Comparison of ENCODE assay signal across 1 cellular context in the genomic region with DNA sequence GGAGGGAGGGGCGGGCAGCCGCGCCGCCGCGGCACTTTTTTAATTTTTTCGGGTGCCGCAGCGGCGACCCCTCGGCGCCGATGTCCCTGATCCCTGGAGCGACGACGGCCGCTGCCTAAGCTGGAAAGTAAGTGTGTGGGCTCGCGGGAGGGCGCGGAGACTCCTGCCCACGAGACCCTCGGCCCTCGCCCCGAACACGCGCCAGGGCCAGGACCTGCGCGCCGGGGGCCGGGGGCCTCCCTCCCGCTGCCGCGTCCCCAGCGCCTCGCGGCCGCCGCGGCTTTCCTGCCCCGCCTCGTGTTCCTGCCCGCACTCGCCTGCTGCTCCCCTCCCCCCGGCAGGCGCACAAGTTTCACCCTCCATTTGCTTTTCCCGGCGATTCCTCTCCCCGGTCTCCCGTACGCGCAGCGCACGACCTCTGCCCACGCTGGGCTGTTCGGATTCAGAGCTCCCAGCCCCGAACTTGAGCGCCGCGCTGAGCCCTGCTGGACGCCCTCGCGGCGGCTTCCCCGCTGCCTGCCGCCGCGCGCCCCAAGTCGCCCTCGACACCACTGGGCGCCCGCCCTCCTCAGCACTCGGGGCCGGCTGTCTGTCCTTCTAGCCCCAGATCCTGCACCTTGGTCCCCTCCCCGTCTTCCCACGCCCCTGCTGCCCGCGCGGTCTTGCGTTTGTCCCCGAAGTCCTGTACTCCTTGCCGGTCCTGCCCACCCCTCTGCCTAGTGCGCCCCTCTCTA.
TF ChIP-seq lines count a peak whose summit lies in the region.

No MANE protein-coding gene starts in this region.

TF ChIP-seq in K562, 482 proteins besides CTCF, POLR2A, EP300 and RAD21 (continued from another document and continues in another):
- TF ChIP-seq, protein P1, sequence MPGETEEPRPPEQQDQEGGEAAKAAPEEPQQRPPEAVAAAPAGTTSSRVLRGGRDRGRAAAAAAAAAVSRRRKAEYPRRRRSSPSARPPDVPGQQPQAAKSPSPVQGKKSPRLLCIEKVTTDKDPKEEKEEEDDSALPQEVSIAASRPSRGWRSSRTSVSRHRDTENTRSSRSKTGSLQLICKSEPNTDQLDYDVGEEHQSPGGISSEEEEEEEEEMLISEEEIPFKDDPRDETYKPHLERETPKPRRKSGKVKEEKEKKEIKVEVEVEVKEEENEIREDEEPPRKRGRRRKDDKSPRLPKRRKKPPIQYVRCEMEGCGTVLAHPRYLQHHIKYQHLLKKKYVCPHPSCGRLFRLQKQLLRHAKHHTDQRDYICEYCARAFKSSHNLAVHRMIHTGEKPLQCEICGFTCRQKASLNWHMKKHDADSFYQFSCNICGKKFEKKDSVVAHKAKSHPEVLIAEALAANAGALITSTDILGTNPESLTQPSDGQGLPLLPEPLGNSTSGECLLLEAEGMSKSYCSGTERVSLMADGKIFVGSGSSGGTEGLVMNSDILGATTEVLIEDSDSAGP (CRISPR knock-in tag; IDR thresholded peaks at IDR 0.05), result 0 out of 2 replicates have a peak, but pooled peaks have one; percentile 26
- TF ChIP-seq, protein P2, sequence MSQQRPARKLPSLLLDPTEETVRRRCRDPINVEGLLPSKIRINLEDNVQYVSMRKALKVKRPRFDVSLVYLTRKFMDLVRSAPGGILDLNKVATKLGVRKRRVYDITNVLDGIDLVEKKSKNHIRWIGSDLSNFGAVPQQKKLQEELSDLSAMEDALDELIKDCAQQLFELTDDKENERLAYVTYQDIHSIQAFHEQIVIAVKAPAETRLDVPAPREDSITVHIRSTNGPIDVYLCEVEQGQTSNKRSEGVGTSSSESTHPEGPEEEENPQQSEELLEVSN (IDR thresholded peaks at IDR 0.05; ENCODE audit: borderline replicate concordance in 1 of 2, extremely low read depth in 1 of 2, insufficient read depth in 1 of 2, insufficient read length in 1 of 2, low read depth in 1 of 2, low read length in 1 of 2, poor library complexity in 1 of 2, severe bottlenecking in 1 of 2), result peak; percentile 89 to 95
- peak; percentile 27; the same call in 1 of the 2 replicates for TF ChIP-seq SMARCA4 (IDR thresholded peaks at IDR 0.05)
- TF ChIP-seq, protein P3, sequence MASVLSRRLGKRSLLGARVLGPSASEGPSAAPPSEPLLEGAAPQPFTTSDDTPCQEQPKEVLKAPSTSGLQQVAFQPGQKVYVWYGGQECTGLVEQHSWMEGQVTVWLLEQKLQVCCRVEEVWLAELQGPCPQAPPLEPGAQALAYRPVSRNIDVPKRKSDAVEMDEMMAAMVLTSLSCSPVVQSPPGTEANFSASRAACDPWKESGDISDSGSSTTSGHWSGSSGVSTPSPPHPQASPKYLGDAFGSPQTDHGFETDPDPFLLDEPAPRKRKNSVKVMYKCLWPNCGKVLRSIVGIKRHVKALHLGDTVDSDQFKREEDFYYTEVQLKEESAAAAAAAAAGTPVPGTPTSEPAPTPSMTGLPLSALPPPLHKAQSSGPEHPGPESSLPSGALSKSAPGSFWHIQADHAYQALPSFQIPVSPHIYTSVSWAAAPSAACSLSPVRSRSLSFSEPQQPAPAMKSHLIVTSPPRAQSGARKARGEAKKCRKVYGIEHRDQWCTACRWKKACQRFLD (CRISPR knock-in tag; IDR thresholded peaks at IDR 0.05), result no peak
- TF ChIP-seq DACH1 (IDR thresholded peaks at IDR 0.05; ENCODE audit: partially characterized antibody), result peak; percentile 6
- no peak for TF ChIP-seq EWSR1 (IDR thresholded peaks at IDR 0.05; ENCODE audit: borderline replicate concordance, low read depth, partially characterized antibody)
- TF ChIP-seq CBX1 (IDR thresholded peaks at IDR 0.05; ENCODE audit: low read depth), result peak; percentile 51; the same call in 1 of the 2 replicates
- TF ChIP-seq BHLHE40 (IDR thresholded peaks at IDR 0.05; ENCODE audit: low read length), result 0 out of 2 replicates have a peak, but pooled peaks have one; percentile 23
- TF ChIP-seq YY1 (IDR thresholded peaks at IDR 0.05; ENCODE audit: borderline replicate concordance in 1 of 3, control insufficient read depth in 1 of 3, extremely low read depth in 1 of 3, insufficient read depth in 3 of 3, insufficient read length in 1 of 3, insufficient replicate concordance in 2 of 3, low read depth in 1 of 3, low read length in 2 of 3), result peak; percentile 29 to 83 (median 73)
- TF ChIP-seq TAF9B (IDR thresholded peaks at IDR 0.05; ENCODE audit: partially characterized antibody), result peak; percentile 33
- TF ChIP-seq HMGN3 (IDR thresholded peaks at IDR 0.05; ENCODE audit: borderline replicate concordance, extremely low read depth, insufficient read length, low read depth, low read length), result peak; percentile 15
- TF ChIP-seq ZBTB7A (IDR thresholded peaks at IDR 0.05; ENCODE audit: borderline replicate concordance, control insufficient read depth, low read depth, low read length), result peak; percentile 46; the same call in 1 of the 2 replicates
- peak; percentile 35; the same call in 1 of the 2 replicates for TF ChIP-seq DPF2 (IDR thresholded peaks at IDR 0.05)
- TF ChIP-seq ZNF79 (CRISPR knock-in tag; IDR thresholded peaks at IDR 0.05; ENCODE audit: low read depth), result no peak
- no peak for TF ChIP-seq GATA2 (CRISPR knock-in tag; IDR thresholded peaks at IDR 0.05)
- 0 out of 2 replicates have a peak, but pooled peaks have one; percentile 11 for TF ChIP-seq ZNF384 (IDR thresholded peaks at IDR 0.05; ENCODE audit: low read depth, low read length)
- 0 out of 2 replicates have a peak, but pooled peaks have one; percentile 6 for TF ChIP-seq NCOR1 (IDR thresholded peaks at IDR 0.05)
- peak; percentile 82 for TF ChIP-seq POLR2G (IDR thresholded peaks at IDR 0.05; ENCODE audit: low read depth, low read length)
- TF ChIP-seq, protein P4, sequence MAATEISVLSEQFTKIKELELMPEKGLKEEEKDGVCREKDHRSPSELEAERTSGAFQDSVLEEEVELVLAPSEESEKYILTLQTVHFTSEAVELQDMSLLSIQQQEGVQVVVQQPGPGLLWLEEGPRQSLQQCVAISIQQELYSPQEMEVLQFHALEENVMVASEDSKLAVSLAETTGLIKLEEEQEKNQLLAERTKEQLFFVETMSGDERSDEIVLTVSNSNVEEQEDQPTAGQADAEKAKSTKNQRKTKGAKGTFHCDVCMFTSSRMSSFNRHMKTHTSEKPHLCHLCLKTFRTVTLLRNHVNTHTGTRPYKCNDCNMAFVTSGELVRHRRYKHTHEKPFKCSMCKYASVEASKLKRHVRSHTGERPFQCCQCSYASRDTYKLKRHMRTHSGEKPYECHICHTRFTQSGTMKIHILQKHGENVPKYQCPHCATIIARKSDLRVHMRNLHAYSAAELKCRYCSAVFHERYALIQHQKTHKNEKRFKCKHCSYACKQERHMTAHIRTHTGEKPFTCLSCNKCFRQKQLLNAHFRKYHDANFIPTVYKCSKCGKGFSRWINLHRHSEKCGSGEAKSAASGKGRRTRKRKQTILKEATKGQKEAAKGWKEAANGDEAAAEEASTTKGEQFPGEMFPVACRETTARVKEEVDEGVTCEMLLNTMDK (IDR thresholded peaks at IDR 0.05; ENCODE audit: borderline replicate concordance, insufficient read depth, low read depth, low read length, poor library complexity, severe bottlenecking), result peak; percentile 35
- TF ChIP-seq SP1 (CRISPR knock-in tag; IDR thresholded peaks at IDR 0.05), result peak; percentile 85; the same call in 1 of the 2 replicates
- TF ChIP-seq, protein P5, sequence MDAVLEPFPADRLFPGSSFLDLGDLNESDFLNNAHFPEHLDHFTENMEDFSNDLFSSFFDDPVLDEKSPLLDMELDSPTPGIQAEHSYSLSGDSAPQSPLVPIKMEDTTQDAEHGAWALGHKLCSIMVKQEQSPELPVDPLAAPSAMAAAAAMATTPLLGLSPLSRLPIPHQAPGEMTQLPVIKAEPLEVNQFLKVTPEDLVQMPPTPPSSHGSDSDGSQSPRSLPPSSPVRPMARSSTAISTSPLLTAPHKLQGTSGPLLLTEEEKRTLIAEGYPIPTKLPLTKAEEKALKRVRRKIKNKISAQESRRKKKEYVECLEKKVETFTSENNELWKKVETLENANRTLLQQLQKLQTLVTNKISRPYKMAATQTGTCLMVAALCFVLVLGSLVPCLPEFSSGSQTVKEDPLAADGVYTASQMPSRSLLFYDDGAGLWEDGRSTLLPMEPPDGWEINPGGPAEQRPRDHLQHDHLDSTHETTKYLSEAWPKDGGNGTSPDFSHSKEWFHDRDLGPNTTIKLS (IDR thresholded peaks at IDR 0.05; ENCODE audit: borderline replicate concordance, low read depth), result 0 out of 2 replicates have a peak, but pooled peaks have one; percentile 11
- peak; percentile 7; the same call in 1 of the 2 replicates for TF ChIP-seq ERF (CRISPR knock-in tag; IDR thresholded peaks at IDR 0.05)
- peak; percentile 70 for TF ChIP-seq CXXC5 (CRISPR knock-in tag; IDR thresholded peaks at IDR 0.05)
- TF ChIP-seq ZNF274 (IDR thresholded peaks at IDR 0.05; ENCODE audit: borderline replicate concordance, low read depth, low read length), result no peak; the same call in 1 of the 2 replicates
- TF ChIP-seq, protein P6, sequence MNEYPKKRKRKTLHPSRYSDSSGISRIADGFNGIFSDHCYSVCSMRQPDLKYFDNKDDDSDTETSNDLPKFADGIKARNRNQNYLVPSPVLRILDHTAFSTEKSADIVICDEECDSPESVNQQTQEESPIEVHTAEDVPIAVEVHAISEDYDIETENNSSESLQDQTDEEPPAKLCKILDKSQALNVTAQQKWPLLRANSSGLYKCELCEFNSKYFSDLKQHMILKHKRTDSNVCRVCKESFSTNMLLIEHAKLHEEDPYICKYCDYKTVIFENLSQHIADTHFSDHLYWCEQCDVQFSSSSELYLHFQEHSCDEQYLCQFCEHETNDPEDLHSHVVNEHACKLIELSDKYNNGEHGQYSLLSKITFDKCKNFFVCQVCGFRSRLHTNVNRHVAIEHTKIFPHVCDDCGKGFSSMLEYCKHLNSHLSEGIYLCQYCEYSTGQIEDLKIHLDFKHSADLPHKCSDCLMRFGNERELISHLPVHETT (CRISPR knock-in tag; conservative IDR thresholded peaks at IDR 0.05 in 1 of 2, IDR thresholded peaks at IDR 0.05 in 1 of 2), result peak in 1 of 2 experiments; percentile 2; a peak in 1 of 4 replicates
- peak; percentile 71 for TF ChIP-seq EGR1 (conservative IDR thresholded peaks at IDR 0.05)
- 0 out of 2 replicates have a peak, but pooled peaks have one; percentile 14 for TF ChIP-seq ARID2 (IDR thresholded peaks at IDR 0.05)
- TF ChIP-seq PCBP2 (IDR thresholded peaks at IDR 0.05; ENCODE audit: low read depth, low read length, poor library complexity, severe bottlenecking), result peak; percentile 6
- TF ChIP-seq PML (IDR thresholded peaks at IDR 0.05; ENCODE audit: low read length), result 0 out of 2 replicates have a peak, but pooled peaks have one; percentile 19
- no peak for TF ChIP-seq ZFP36 (IDR thresholded peaks at IDR 0.05; ENCODE audit: low read depth, low read length, partially characterized antibody)
- TF ChIP-seq NR2C2 (CRISPR knock-in tag; IDR thresholded peaks at IDR 0.05), result peak; percentile 57
- no peak for TF ChIP-seq NR2C2 (tag; IDR thresholded peaks at IDR 0.05)
- TF ChIP-seq CBX3 (IDR thresholded peaks at IDR 0.05; ENCODE audit: borderline replicate concordance in 1 of 2, low read length in 2 of 2), result no peak
- TF ChIP-seq RCOR1 (IDR thresholded peaks at IDR 0.05; ENCODE audit: borderline replicate concordance in 1 of 2, low read depth in 2 of 2, low read length in 2 of 2), result no peak
- TF ChIP-seq CREB1 (IDR thresholded peaks at IDR 0.05), result no peak
- TF ChIP-seq CREB1 (CRISPR knock-in tag; IDR thresholded peaks at IDR 0.05), result peak; percentile 14; the same call in 1 of the 2 replicates
- TF ChIP-seq LARP7 (IDR thresholded peaks at IDR 0.05), result no peak
- no peak for TF ChIP-seq CBX8 (IDR thresholded peaks at IDR 0.05; ENCODE audit: borderline replicate concordance, extremely low read depth, low read depth, low read length, poor library complexity, severe bottlenecking)
- peak; percentile 83 for TF ChIP-seq MYC (IDR thresholded peaks at IDR 0.05; ENCODE audit: low read depth, low read length)
- TF ChIP-seq MYC (CRISPR knock-in tag; IDR thresholded peaks at IDR 0.05; ENCODE audit: borderline replicate concordance, low read depth), result peak; percentile 26; the same call in 1 of the 2 replicates
- peak; percentile 64; the same call in 1 of the 2 replicates for TF ChIP-seq NFRKB (IDR thresholded peaks at IDR 0.05; ENCODE audit: low read depth)
- TF ChIP-seq, protein P7, sequence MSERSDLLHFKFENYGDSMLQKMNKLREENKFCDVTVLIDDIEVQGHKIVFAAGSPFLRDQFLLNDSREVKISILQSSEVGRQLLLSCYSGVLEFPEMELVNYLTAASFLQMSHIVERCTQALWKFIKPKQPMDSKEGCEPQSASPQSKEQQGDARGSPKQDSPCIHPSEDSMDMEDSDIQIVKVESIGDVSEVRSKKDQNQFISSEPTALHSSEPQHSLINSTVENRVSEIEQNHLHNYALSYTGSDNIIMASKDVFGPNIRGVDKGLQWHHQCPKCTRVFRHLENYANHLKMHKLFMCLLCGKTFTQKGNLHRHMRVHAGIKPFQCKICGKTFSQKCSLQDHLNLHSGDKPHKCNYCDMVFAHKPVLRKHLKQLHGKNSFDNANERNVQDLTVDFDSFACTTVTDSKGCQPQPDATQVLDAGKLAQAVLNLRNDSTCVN (CRISPR knock-in tag; IDR thresholded peaks at IDR 0.05), result peak; percentile 83
- TF ChIP-seq TCF3 (CRISPR knock-in tag; IDR thresholded peaks at IDR 0.05), result 0 out of 2 replicates have a peak, but pooled peaks have one; percentile 19
- TF ChIP-seq, protein P8, sequence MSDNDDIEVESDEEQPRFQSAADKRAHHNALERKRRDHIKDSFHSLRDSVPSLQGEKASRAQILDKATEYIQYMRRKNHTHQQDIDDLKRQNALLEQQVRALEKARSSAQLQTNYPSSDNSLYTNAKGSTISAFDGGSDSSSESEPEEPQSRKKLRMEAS (CRISPR knock-in tag; IDR thresholded peaks at IDR 0.05), result peak; percentile 66; the same call in 1 of the 2 replicates
- TF ChIP-seq HNRNPK (IDR thresholded peaks at IDR 0.05; ENCODE audit: low read depth, low read length, poor library complexity, severe bottlenecking), result peak; percentile 1
- TF ChIP-seq MAZ (CRISPR knock-in tag; conservative IDR thresholded peaks at IDR 0.05 in 1 of 2, IDR thresholded peaks at IDR 0.05 in 1 of 2), result peak in 1 of 2 experiments; percentile 44; a peak in 1 of 4 replicates
- TF ChIP-seq, protein P9, sequence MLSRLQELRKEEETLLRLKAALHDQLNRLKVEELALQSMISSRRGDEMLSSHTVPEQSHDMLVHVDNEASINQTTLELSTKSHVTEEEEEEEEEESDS (CRISPR knock-in tag; IDR thresholded peaks at IDR 0.05), result no peak
- no peak for TF ChIP-seq RBM25 (IDR thresholded peaks at IDR 0.05; ENCODE audit: low read depth, low read length, severe bottlenecking)
- peak; percentile 76 for TF ChIP-seq GATAD2B (IDR thresholded peaks at IDR 0.05; ENCODE audit: borderline replicate concordance)
- TF ChIP-seq PRMT5 (CRISPR knock-in tag; IDR thresholded peaks at IDR 0.05), result no peak
- TF ChIP-seq, protein P10, sequence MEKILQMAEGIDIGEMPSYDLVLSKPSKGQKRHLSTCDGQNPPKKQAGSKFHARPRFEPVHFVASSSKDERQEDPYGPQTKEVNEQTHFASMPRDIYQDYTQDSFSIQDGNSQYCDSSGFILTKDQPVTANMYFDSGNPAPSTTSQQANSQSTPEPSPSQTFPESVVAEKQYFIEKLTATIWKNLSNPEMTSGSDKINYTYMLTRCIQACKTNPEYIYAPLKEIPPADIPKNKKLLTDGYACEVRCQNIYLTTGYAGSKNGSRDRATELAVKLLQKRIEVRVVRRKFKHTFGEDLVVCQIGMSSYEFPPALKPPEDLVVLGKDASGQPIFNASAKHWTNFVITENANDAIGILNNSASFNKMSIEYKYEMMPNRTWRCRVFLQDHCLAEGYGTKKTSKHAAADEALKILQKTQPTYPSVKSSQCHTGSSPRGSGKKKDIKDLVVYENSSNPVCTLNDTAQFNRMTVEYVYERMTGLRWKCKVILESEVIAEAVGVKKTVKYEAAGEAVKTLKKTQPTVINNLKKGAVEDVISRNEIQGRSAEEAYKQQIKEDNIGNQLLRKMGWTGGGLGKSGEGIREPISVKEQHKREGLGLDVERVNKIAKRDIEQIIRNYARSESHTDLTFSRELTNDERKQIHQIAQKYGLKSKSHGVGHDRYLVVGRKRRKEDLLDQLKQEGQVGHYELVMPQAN (IDR thresholded peaks at IDR 0.05; ENCODE audit: borderline replicate concordance), result peak; percentile 61
